ENCODE assay signal across 8 cellular contexts in the genomic region with DNA sequence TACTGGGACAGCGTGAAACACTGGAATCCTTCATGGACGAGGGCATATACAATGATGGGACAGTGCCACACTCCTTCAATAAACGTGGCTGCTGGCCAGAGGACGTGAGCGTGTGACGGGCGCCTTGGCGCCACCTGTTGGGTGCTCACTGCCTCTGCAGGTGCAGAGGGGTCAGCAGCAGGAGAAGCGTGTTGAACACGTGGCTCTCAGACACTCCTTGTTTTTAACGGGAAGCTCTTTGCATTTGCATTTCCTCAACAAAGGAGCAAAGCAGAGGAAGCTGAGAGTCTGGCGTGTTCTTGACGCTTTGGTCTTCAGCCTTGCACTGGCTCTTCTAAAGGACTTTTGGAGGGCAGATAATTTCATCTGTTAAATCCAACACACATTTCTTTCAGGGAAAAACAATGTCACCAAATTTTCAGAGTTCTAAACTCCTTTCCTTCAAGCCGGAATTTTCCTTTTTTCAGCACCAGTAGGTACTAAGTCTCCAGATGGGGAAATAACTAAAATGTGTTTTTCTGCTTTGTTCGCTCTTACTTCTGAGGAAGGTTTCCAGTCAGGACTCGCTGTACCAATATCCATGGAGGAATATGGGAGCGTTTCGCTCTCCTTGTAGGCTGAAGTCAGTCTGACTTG. TPM values are rescaled to one million over a fixed set of nuclear protein-coding genes. Genes with fewer than 3 reads are reported as not detected.
A peak's percentile ranks its signal among the peaks of the same experiment; 100 is the strongest.
DNase-seq lines count a peak whose midpoint lies in the region; ATAC-seq and TF ChIP-seq lines count a peak whose summit lies in the region.

No MANE protein-coding gene starts in this region.

- H3K4me3 ChIP-seq in AG10803 (ENCODE audit: low read length), result no peak overlapping the region

- DNase-seq in AG10803 (ENCODE audit: low read depth), result peak; percentile 78
- peak; percentile 97 for DNase-seq in H4 (ENCODE audit: low spot score)
- peak; percentile 72 for DNase-seq in NCI-H345 (lab: John Stamatoyannopoulos, UW)
- peak; percentile 84 for DNase-seq in cerebellar cortex (ENCODE audit: low spot score)
- DNase-seq in kidney tubule cell (ENCODE audit: low spot score), result peak; percentile 89
- peak; percentile 49 to 61 (median 56) for DNase-seq in stimulated activated CD4-positive, alpha-beta T cell treated with anti-CD3 and anti-CD28 coated beads, Interleukin-1b, Interleukin-23, amount 100 ng/mL, for 24 hours (ENCODE audit: low read depth in 4 of 4, low spot score in 1 of 4)

- peak; percentile 96 for TF ChIP-seq CTCF in AG10803 (conservative IDR thresholded peaks at IDR 0.05; ENCODE audit: low read length)

- peak; percentile 26 to 39 for ATAC-seq in activated CD4-positive, CD25-positive, alpha-beta regulatory T cell treated with anti-CD3 and anti-CD28 coated beads, Interleukin-2, amount 50 U/mL, for 24 hours
- no peak for ATAC-seq in HG03108 (IDR thresholded peaks at IDR 0.05; ENCODE audit: unreplicated experiment)

RNA-seq across cellular contexts. Expression of a gene that starts 2.9 kb away (rescaled TPM):
- 42.0 and 50.6 TPM in 2 replicates for total RNA-seq in H4 (2014; rRNA removed; shearing (Covaris generic))

RNA-seq across cellular contexts. Expression of a gene that starts 41.2 kb away (rescaled TPM):
- 157 and 180 TPM in 2 replicates for total RNA-seq in H4 (2014; rRNA removed; shearing (Covaris generic))
